ENCODE assay signal across 9 cellular contexts in genomic region chr1:214506972-214507431, GRCh38. TPM values are rescaled to one million over a fixed set of nuclear protein-coding genes. Genes with fewer than 3 reads are reported as not detected.
DNase-seq lines count a peak whose midpoint lies in the region; ATAC-seq, FAIRE-seq and TF ChIP-seq lines count a peak whose summit lies in the region.
"Had no signal": no experiment of that assay in that cellular context is flagged by ENCODE, and none has a peak within 500 bp of the region (broad histone marks: within the 10 kb centered on the region; RNA-seq: fewer than 3 reads in every experiment).

No MANE protein-coding gene starts in this region.

- TF ChIP-seq POLR2A in A549 (IDR thresholded peaks at IDR 0.05; ENCODE audit: low read length) = no peak
- TF ChIP-seq POLR2A in esophagus squamous epithelium (IDR thresholded peaks at IDR 0.05) = no peak

- H3K4me2 ChIP-seq in A549 = peak overlapping the region; percentile 71

- DNase-seq in A549 (ENCODE audit: low read depth in 1 of 2, low spot score in 1 of 2) (peak; percentile 57 to 70), NCI-H345 treated with DMSO at 0.1 percent for 48 hours (lab: John Stamatoyannopoulos, UW; ENCODE audit: unreplicated experiment) (no peak), esophagus squamous epithelium (lab: John Stamatoyannopoulos, UW) (no peak), left cardiac atrium (no peak)
- DNase-seq in activated CD8-positive, alpha-beta memory T cell treated with anti-CD3 and anti-CD28 coated beads, Interleukin-2, amount 50 U/mL, for 4 hours = no peak

- H3K27ac ChIP-seq in A549 (peak overlapping the region; percentile 23 to 78; a peak in 4 of 6 replicates), duodenal mucosa (ENCODE audit: low read depth, low read length) (no peak overlapping the region), esophagus squamous epithelium (no peak overlapping the region)
- H3K27ac ChIP-seq: C4-2B had no signal

- no peaks in the 10 kb centered on the region for H3K36me3 ChIP-seq in duodenal mucosa (ENCODE audit: control insufficient read depth in 1 of 2, insufficient read depth in 2 of 2, low read length in 2 of 2)
- no peaks in the 10 kb centered on the region for H3K36me3 ChIP-seq in esophagus squamous epithelium

- 0 out of 5 replicates have a peak, but pooled peaks of 1 of the 2 experiments have one; percentile 27 for TF ChIP-seq EP300 in A549 (IDR thresholded peaks at IDR 0.05)

- TF ChIP-seq CTCF in A549 (IDR thresholded peaks at IDR 0.05) (no peak), esophagus squamous epithelium (IDR thresholded peaks at IDR 0.05) (no peak)

- peak; percentile 82 to 89 for ATAC-seq in A549
- peak; percentile 88 for ATAC-seq in GM19452 (IDR thresholded peaks at IDR 0.05; ENCODE audit: unreplicated experiment)
- peak; percentile 85 for ATAC-seq in HG03432 (IDR thresholded peaks at IDR 0.05; ENCODE audit: unreplicated experiment)
- ATAC-seq in left cardiac atrium = no peak

- CTCF ChIA-PET in A549 (lab: Yijun Ruan, JAX) = interaction anchor here (1.5 kb wide), 1 partner anchor 15 kb away, joined by 4 read pairs; no protein-coding TSS in a partner anchor

- WGBS in A549 (ENCODE audit: missing lambda C conversion rate) = 0% methylated on average over 2 of the region's 2 CpGs
- 13 to 15% methylated on average over 2 of the region's 2 CpGs for WGBS in esophagus squamous epithelium, 2 donors

- FAIRE-seq in A549 (lab: Jason Lieb, UNC) = peak; percentile 90

- intact Hi-C loops in esophagus squamous epithelium (cut with DNase I) = no loop called here
- intact Hi-C loops in left cardiac atrium (cut with DNase I) = no loop called here

- H3K9me3 ChIP-seq in A549 (no peaks in the 10 kb centered on the region), duodenal mucosa (ENCODE audit: control insufficient read depth in 1 of 2, low read length in 2 of 2) (no peaks in the 10 kb centered on the region), esophagus squamous epithelium (no peaks in the 10 kb centered on the region)

- POLR2A ChIA-PET in A549 (lab: Yijun Ruan, JAX) = no interaction called here

- H3K4me3 ChIP-seq in A549 (0 out of 3 replicates have a peak overlapping the region, but pooled peaks have one; percentile 6), duodenal mucosa (ENCODE audit: low read depth in 1 of 2, low read length in 2 of 2) (peak overlapping the region; percentile 26), esophagus squamous epithelium (no peak overlapping the region)

- no peak overlapping the region for H3K9ac ChIP-seq in duodenal mucosa (ENCODE audit: low read depth in 1 of 2, low read length in 2 of 2)

- no peak for TF ChIP-seq RAD21 in A549 (conservative IDR thresholded peaks at IDR 0.05 in 1 of 2, IDR thresholded peaks at IDR 0.05 in 1 of 2)

- H3K4me1 ChIP-seq in A549 = peaks cover 50% of the 10 kb centered on the region
- peaks cover 3 to 4% of the 10 kb centered on the region in 2 donors for H3K4me1 ChIP-seq in duodenal mucosa (ENCODE audit: control insufficient read depth in 1 of 2, insufficient read depth in 2 of 2, low read length in 2 of 2)
- peaks cover 0 to 30% (median 16%) of the 10 kb centered on the region in 3 donors for H3K4me1 ChIP-seq in esophagus squamous epithelium

- H3K27me3 ChIP-seq in duodenal mucosa (ENCODE audit: control insufficient read depth in 1 of 2, insufficient read depth in 2 of 2, low read length in 2 of 2) (peaks cover 0 to 3% of the 10 kb centered on the region in 2 donors), esophagus squamous epithelium (no peaks in the 10 kb centered on the region)

TF ChIP-seq in A549, 52 proteins besides CTCF, POLR2A, EP300 and RAD21:
- TF ChIP-seq TFCP2L1 (CRISPR knock-in tag; IDR thresholded peaks at IDR 0.05) (no peak), CBX2 (IDR thresholded peaks at IDR 0.05; ENCODE audit: borderline replicate concordance, low read depth) (no peak), MAFK (IDR thresholded peaks at IDR 0.05; ENCODE audit: partially characterized antibody) (no peak), POLR2AphosphoS2 (conservative IDR thresholded peaks at IDR 0.05; ENCODE audit: low read length) (no peak), HOXA7 (CRISPR knock-in tag; IDR thresholded peaks at IDR 0.05) (no peak), MAX (IDR thresholded peaks at IDR 0.05) (peak; percentile 44; the same call in 1 of the 2 replicates), E2F6 (IDR thresholded peaks at IDR 0.05; ENCODE audit: borderline replicate concordance, low read depth) (no peak), GATA3 (IDR thresholded peaks at IDR 0.05; ENCODE audit: borderline replicate concordance) (peak; percentile 75; the same call in 1 of the 2 replicates), FOSL2 (IDR thresholded peaks at IDR 0.05) (peak; percentile 25; the same call in 1 of the 2 replicates), FOSL2 (CRISPR knock-in tag; IDR thresholded peaks at IDR 0.05) (peak; percentile 83), RCOR1 (IDR thresholded peaks at IDR 0.05; ENCODE audit: low read depth, low read length) (no peak), PHF8 (IDR thresholded peaks at IDR 0.05; ENCODE audit: borderline replicate concordance, low read depth) (no peak), JUN (IDR thresholded peaks at IDR 0.05) (peak in 1 of 2 experiments; percentile 44; a peak in 1 of 5 replicates), JUNB (IDR thresholded peaks at IDR 0.05) (peak; percentile 65)

RNA-seq across cellular contexts. Expression of gene PTPN14, which starts 44.4 kb away (rescaled TPM):
- polyA plus RNA-seq in A549 (2011; rRNA removed) = 9.9 and 10.0 TPM in 2 replicates
- 5.7 and 7.5 TPM in 2 replicates for polyA plus RNA-seq in A549 (2012; cell fraction: cytosol; rRNA removed)
- 9.2 and 11.5 TPM in 2 replicates for polyA plus RNA-seq in A549 (2012; cell fraction: nucleus; rRNA removed)
- polyA plus RNA-seq in A549 (2017; fragmentation: RNase III; extraction: RNeasy Plus Mini Kit Qiagen cat#74134 plus additional on column Dnase treatment) = 9.2 to 13.0 TPM (median 10.3 TPM) in 3 replicates
- 30.7 and 38.9 TPM in 2 replicates for polyA minus RNA-seq in A549 (2011; rRNA and poly(A)+ RNA removed)
- total RNA-seq in esophagus squamous epithelium = 10 to 100 TPM; 14.4 to 28.8 (median 15.7) TPM
- total RNA-seq in left cardiac atrium = 10 to 100 TPM; 17.8 to 22.5 TPM

Comparison
In these comparisons a context has a peak if more than half of its experiments do, and no peak if none do; other contexts are left out.
1. ATAC-seq: peak in A549 (2 of 2), GM19452 (single experiment) and HG03432 (single experiment); none in left cardiac atrium (0 of 2).
2. DNase-seq: peak in A549 (2 of 2); none in NCI-H345 treated with DMSO at 0.1 percent for 48 hours (single experiment), activated CD8-positive, alpha-beta memory T cell treated with anti-CD3 and anti-CD28 coated beads, Interleukin-2, amount 50 U/mL, for 4 hours (single experiment), esophagus squamous epithelium (single experiment) and left cardiac atrium (single experiment).
3. H3K27ac ChIP-seq: peak in A549 (2 of 2); none in duodenal mucosa (single experiment) and esophagus squamous epithelium (0 of 4).
4. H3K4me3 ChIP-seq: peak in A549 (single experiment) and duodenal mucosa (2 of 2); none in esophagus squamous epithelium (0 of 4).